ENCODE assay signal across 9 cellular contexts in genomic region chr22:50148991-50149721, GRCh38. TPM values are rescaled to one million over a fixed set of nuclear protein-coding genes. Genes with fewer than 3 reads are reported as not detected.
DNase-seq lines count a peak whose midpoint lies in the region; ATAC-seq and TF ChIP-seq lines count a peak whose summit lies in the region.
"Had no signal": no experiment of that assay in that cellular context is flagged by ENCODE, and none has a peak within 500 bp of the region (broad histone marks: within the 10 kb centered on the region; RNA-seq: fewer than 3 reads in every experiment).

No MANE protein-coding gene starts in this region.

- H3K4me3 Mint-ChIP-seq in activated CD4-positive, alpha-beta T cell treated with anti-CD3 and anti-CD28 coated beads, Interleukin-2, amount 10 ng/mL, durations not matched to agents 24 days and 14 days, result no peak overlapping the region
- H3K4me3 Mint-ChIP-seq in mesothelial cell of epicardium, result no peak overlapping the region

- TF ChIP-seq CTCF in mesothelial cell of epicardium (IDR thresholded peaks at IDR 0.05; ENCODE audit: unreplicated experiment), result peak; percentile 54

- ATAC-seq in GM18867 (IDR thresholded peaks at IDR 0.05; ENCODE audit: unreplicated experiment) (peak; percentile 54), HG03135 (IDR thresholded peaks at IDR 0.05; ENCODE audit: unreplicated experiment) (no peak)

- no peak overlapping the region for H3K27ac Mint-ChIP-seq in activated CD4-positive, alpha-beta T cell treated with anti-CD3 and anti-CD28 coated beads, Interleukin-2, amount 10 ng/mL, durations not matched to agents 24 days and 14 days
- H3K27ac Mint-ChIP-seq in mesothelial cell of epicardium, result no peak overlapping the region

- no peaks in the 10 kb centered on the region for H3K36me3 Mint-ChIP-seq in activated CD4-positive, alpha-beta T cell treated with anti-CD3 and anti-CD28 coated beads, Interleukin-2, amount 10 ng/mL, durations not matched to agents 24 days and 14 days (ENCODE audit: low read depth)
- H3K36me3 Mint-ChIP-seq in mesothelial cell of epicardium, result no peaks in the 10 kb centered on the region

- DNase-seq in AG08396 (ENCODE audit: low spot score), result peak; percentile 61
- DNase-seq in NCI-H460 (ENCODE audit: extremely low read depth, low read depth), result peak; percentile 48
- peak; percentile 91 for DNase-seq in activated CD4-positive, alpha-beta T cell treated with anti-CD3 and anti-CD28 coated beads, Interleukin-2, amount 10 ng/mL, durations not matched to agents 24 days and 14 days
- peak; percentile 78 for DNase-seq in dermis blood vessel endothelial cell
- DNase-seq in mesothelial cell of epicardium (ENCODE audit: low spot score in 2 of 2, unreplicated experiment in 2 of 2), result peak in 1 of 2 experiments; percentile 66
- peak; percentile 26 for DNase-seq in stimulated activated CD8-positive, alpha-beta memory T cell treated with anti-CD3 and anti-CD28 coated beads, Interleukin-7, amount 100 ng/mL, for 24 hours (ENCODE audit: low read depth)

- H3K27me3 Mint-ChIP-seq in activated CD4-positive, alpha-beta T cell treated with anti-CD3 and anti-CD28 coated beads, Interleukin-2, amount 10 ng/mL, durations not matched to agents 24 days and 14 days, result no peaks in the 10 kb centered on the region
- H3K27me3 Mint-ChIP-seq in mesothelial cell of epicardium (ENCODE audit: low read depth), result peaks cover 8% of the 10 kb centered on the region

- no peaks in the 10 kb centered on the region for H3K9me3 Mint-ChIP-seq in activated CD4-positive, alpha-beta T cell treated with anti-CD3 and anti-CD28 coated beads, Interleukin-2, amount 10 ng/mL, durations not matched to agents 24 days and 14 days
- no peaks in the 10 kb centered on the region for H3K9me3 Mint-ChIP-seq in mesothelial cell of epicardium

- intact Hi-C loops in activated CD4-positive, alpha-beta T cell treated with anti-CD3 and anti-CD28 coated beads, Interleukin-2, amount 10 ng/mL, durations not matched to agents 24 days and 14 days (cut with micrococcal nuclease), result loop anchor here (1.0 to 5.0 kb wide), 2 partner anchors 60 to 217 kb away; no protein-coding TSS in a partner anchor

- peaks cover 2% of the 10 kb centered on the region for H3K4me1 Mint-ChIP-seq in activated CD4-positive, alpha-beta T cell treated with anti-CD3 and anti-CD28 coated beads, Interleukin-2, amount 10 ng/mL, durations not matched to agents 24 days and 14 days
- peaks cover 14% of the 10 kb centered on the region for H3K4me1 Mint-ChIP-seq in mesothelial cell of epicardium

RNA-seq across cellular contexts. Expression of gene PANX2, which starts 21.4 kb away (rescaled TPM):
- 4.2 and 4.7 TPM in 2 replicates for total RNA-seq in NCI-H460 (2014; rRNA removed; shearing (Covaris generic))
- polyA plus RNA-seq in NCI-H460 (2014; cell fraction: nucleus; rRNA removed), result 5.0 and 12.2 TPM in 2 replicates
- 1.4 and 1.6 TPM in 2 replicates for total RNA-seq in activated CD4-positive, alpha-beta T cell treated with anti-CD3 and anti-CD28 coated beads, Interleukin-2, amount 10 ng/mL, durations not matched to agents 24 days and 14 days
- total RNA-seq in dermis blood vessel endothelial cell, result 0.34 and 0.60 TPM in 2 replicates
- 6.0 to 7.0 TPM (median 6.4 TPM) in 3 replicates for total RNA-seq in mesothelial cell of epicardium
- total RNA-seq: skeletal muscle tissue had no signal

RNA-seq across cellular contexts. Expression of gene TRABD, which starts 36.6 kb away (rescaled TPM):
- total RNA-seq in NCI-H460 (2014; rRNA removed; shearing (Covaris generic)), result 21.7 and 26.1 TPM in 2 replicates
- polyA plus RNA-seq in NCI-H460 (2014; cell fraction: nucleus; rRNA removed), result 148 and 155 TPM in 2 replicates
- 94.4 and 97.4 TPM in 2 replicates for total RNA-seq in activated CD4-positive, alpha-beta T cell treated with anti-CD3 and anti-CD28 coated beads, Interleukin-2, amount 10 ng/mL, durations not matched to agents 24 days and 14 days
- total RNA-seq in dermis blood vessel endothelial cell (25.2 and 39.4 TPM in 2 replicates), mesothelial cell of epicardium (44.3 to 44.6 TPM (median 44.4 TPM) in 3 replicates)

RNA-seq across cellular contexts. Expression of gene SELENOO, which starts 51.7 kb away (rescaled TPM):
- total RNA-seq in NCI-H460 (2014; rRNA removed; shearing (Covaris generic)), result 11.5 and 12.8 TPM in 2 replicates
- 96.5 and 130 TPM in 2 replicates for polyA plus RNA-seq in NCI-H460 (2014; cell fraction: nucleus; rRNA removed)
- 24.0 and 25.2 TPM in 2 replicates for total RNA-seq in activated CD4-positive, alpha-beta T cell treated with anti-CD3 and anti-CD28 coated beads, Interleukin-2, amount 10 ng/mL, durations not matched to agents 24 days and 14 days
- total RNA-seq in dermis blood vessel endothelial cell, result 32.8 and 47.0 TPM in 2 replicates
- total RNA-seq in mesothelial cell of epicardium, result 25.5 to 28.3 TPM (median 26.9 TPM) in 3 replicates

RNA-seq across cellular contexts. Expression of gene MOV10L1, which starts 59.4 kb away (rescaled TPM):
- 0.07 TPM in 1 of 2 replicates, not detected in the other for total RNA-seq in NCI-H460 (2014; rRNA removed; shearing (Covaris generic))
- polyA plus RNA-seq in NCI-H460 (2014; cell fraction: nucleus; rRNA removed), result 0.21 TPM in 1 of 2 replicates, not detected in the other
- not detected in 2 replicates for total RNA-seq in activated CD4-positive, alpha-beta T cell treated with anti-CD3 and anti-CD28 coated beads, Interleukin-2, amount 10 ng/mL, durations not matched to agents 24 days and 14 days
- total RNA-seq in dermis blood vessel endothelial cell, result 19.4 and 35.1 TPM in 2 replicates
- 1.7 to 3.5 TPM (median 2.8 TPM) in 3 replicates for total RNA-seq in mesothelial cell of epicardium
